20 cellular contexts compared by ENCODE assay signal in genomic region chr20:53202781-53203180, GRCh38.
DNase-seq lines count a peak whose midpoint lies in the region; ATAC-seq and TF ChIP-seq lines count a peak whose summit lies in the region.
"Had no signal": no experiment of that assay in that cellular context is flagged by ENCODE, and none has a peak within 500 bp of the region (broad histone marks: within the 10 kb centered on the region; RNA-seq: fewer than 3 reads in every experiment).

No MANE protein-coding gene starts in this region.

- no peak overlapping the region for H3K4me3 Mint-ChIP-seq in activated CD4-positive, alpha-beta T cell treated with anti-CD3 and anti-CD28 coated beads for 36 hours
- no peak overlapping the region for H3K4me3 Mint-ChIP-seq in activated CD4-positive, alpha-beta T cell treated with anti-CD3 and anti-CD28 coated beads, Interleukin-2, amount 10 ng/mL, durations not matched to agents 7 days and 5 days
- H3K4me3 Mint-ChIP-seq: stimulated activated effector memory CD8-positive, alpha-beta T cell treated with anti-CD3 and anti-CD28 coated beads, Interleukin-12 subunit alpha, Interleukin-12 subunit beta, amount 100 ng/mL, for 72 hours had no signal

- no peaks in the 10 kb centered on the region for H3K9me3 ChIP-seq in SK-N-SH
- H3K9me3 ChIP-seq: left ventricle myocardium inferior, transverse colon had no signal

- H3K27me3 Mint-ChIP-seq in activated CD4-positive, alpha-beta T cell treated with anti-CD3 and anti-CD28 coated beads for 36 hours: peaks cover 2% of the 10 kb centered on the region
- no peaks in the 10 kb centered on the region for H3K27me3 Mint-ChIP-seq in activated CD4-positive, alpha-beta T cell treated with anti-CD3 and anti-CD28 coated beads, Interleukin-2, amount 10 ng/mL, durations not matched to agents 7 days and 5 days

- no peak for TF ChIP-seq CTCF in foreskin keratinocyte (conservative IDR thresholded peaks at IDR 0.05)
- no peak for TF ChIP-seq CTCF in SK-N-SH (IDR thresholded peaks at IDR 0.05)

- no peak overlapping the region for H3K27ac Mint-ChIP-seq in activated CD4-positive, alpha-beta T cell treated with anti-CD3 and anti-CD28 coated beads for 36 hours
- H3K27ac Mint-ChIP-seq in activated CD4-positive, alpha-beta T cell treated with anti-CD3 and anti-CD28 coated beads, Interleukin-2, amount 10 ng/mL, durations not matched to agents 7 days and 5 days: no peak overlapping the region
- H3K27ac Mint-ChIP-seq: stimulated activated effector memory CD8-positive, alpha-beta T cell treated with anti-CD3 and anti-CD28 coated beads, Interleukin-12 subunit alpha, Interleukin-12 subunit beta, amount 100 ng/mL, for 72 hours had no signal

- DNase-seq in activated CD4-positive, alpha-beta T cell treated with anti-CD3 and anti-CD28 coated beads for 36 hours: no peak
- DNase-seq in activated CD4-positive, alpha-beta T cell treated with anti-CD3 and anti-CD28 coated beads, Interleukin-2, amount 10 ng/mL, durations not matched to agents 7 days and 5 days: no peak
- peak; percentile 27 for DNase-seq in DMS153 treated with DMSO at 0.1 percent for 48 hours (lab: John Stamatoyannopoulos, UW; ENCODE audit: unreplicated experiment)
- DNase-seq in RKO (ENCODE audit: low spot score): peak; percentile 30
- peak; percentile 34 to 56 for DNase-seq in foreskin keratinocyte
- DNase-seq in HCEC 1CT: no peak
- DNase-seq in SK-N-SH: no peak
- DNase-seq in H7: no peak
- DNase-seq: activated CD4-positive, alpha-beta T cell treated with anti-CD3 and anti-CD28 coated beads, Interleukin-2, amount 50 U/mL, for 1 hour; activated T-cell treated with anti-CD3 and anti-CD28 coated beads for 4 hours; DMS53; left ventricle myocardium inferior; NCI-H1417 treated with DMSO at 0.1 percent for 48 hours; NCI-H82; PC-9; stimulated activated CD4-positive, alpha-beta T cell treated with anti-CD3 and anti-CD28 coated beads, Interleukin-12 subunit alpha, Interleukin-12 subunit beta, amount 100 ng/mL, for 4 hours; T1000; transverse colon had no signal

- no peaks in the 10 kb centered on the region for H3K36me3 Mint-ChIP-seq in activated CD4-positive, alpha-beta T cell treated with anti-CD3 and anti-CD28 coated beads for 36 hours (ENCODE audit: low read depth)
- H3K36me3 Mint-ChIP-seq in activated CD4-positive, alpha-beta T cell treated with anti-CD3 and anti-CD28 coated beads, Interleukin-2, amount 10 ng/mL, durations not matched to agents 7 days and 5 days (ENCODE audit: low read depth): no peaks in the 10 kb centered on the region
- H3K36me3 Mint-ChIP-seq: stimulated activated effector memory CD8-positive, alpha-beta T cell treated with anti-CD3 and anti-CD28 coated beads, Interleukin-12 subunit alpha, Interleukin-12 subunit beta, amount 100 ng/mL, for 72 hours had no signal

- POLR2A ChIA-PET in activated CD4-positive, alpha-beta T cell treated with anti-CD3 and anti-CD28 coated beads for 36 hours (lab: Charles Lee): interaction anchor here (0.6 to 0.9 kb wide), 2 partner anchors 14 to 56 kb away, joined by 4 read pairs; no protein-coding TSS in a partner anchor
- POLR2A ChIA-PET in activated CD4-positive, alpha-beta T cell treated with anti-CD3 and anti-CD28 coated beads, Interleukin-2, amount 10 ng/mL, durations not matched to agents 7 days and 5 days (lab: Charles Lee): no interaction called here
- POLR2A ChIA-PET in SK-N-SH (lab: Yijun Ruan, JAX): no interaction called here

- TF ChIP-seq RAD21 in SK-N-SH (IDR thresholded peaks at IDR 0.05; ENCODE audit: low read length): no peak

- H3K4me1 Mint-ChIP-seq in activated CD4-positive, alpha-beta T cell treated with anti-CD3 and anti-CD28 coated beads for 36 hours: peaks cover 21% of the 10 kb centered on the region
- peaks cover 4% of the 10 kb centered on the region for H3K4me1 Mint-ChIP-seq in activated CD4-positive, alpha-beta T cell treated with anti-CD3 and anti-CD28 coated beads, Interleukin-2, amount 10 ng/mL, durations not matched to agents 7 days and 5 days

- CTCF ChIA-PET in activated CD4-positive, alpha-beta T cell treated with anti-CD3 and anti-CD28 coated beads for 36 hours (lab: Charles Lee): no interaction called here
- CTCF ChIA-PET in activated CD4-positive, alpha-beta T cell treated with anti-CD3 and anti-CD28 coated beads, Interleukin-2, amount 10 ng/mL, durations not matched to agents 7 days and 5 days (lab: Charles Lee): interaction anchor here (0.6 to 0.7 kb wide), 3 partner anchors 106 to 813 kb away, joined by 3 to 4 read pairs (median 3); no protein-coding TSS in a partner anchor
- CTCF ChIA-PET in SK-N-SH (lab: Yijun Ruan, JAX): interaction anchor here (0.9 to 1.1 kb wide), 2 partner anchors 10 to 13 kb away, joined by 3 read pairs; no protein-coding TSS in a partner anchor

- TF ChIP-seq EP300 in SK-N-SH (IDR thresholded peaks at IDR 0.05; ENCODE audit: borderline replicate concordance in 1 of 2, low read depth in 1 of 2, low read length in 1 of 2): no peak

- H3F3A ChIP-seq in SK-N-SH (replicated peaks; ENCODE audit: insufficient read depth): no peaks in the 10 kb centered on the region

- H2AFZ ChIP-seq in SK-N-SH (ENCODE audit: low read depth): no peak overlapping the region
- H2AFZ ChIP-seq: PC-9 had no signal

- no peak overlapping the region for H3K4me3 ChIP-seq in SK-N-SH (ENCODE audit: low read depth in 2 of 2, low read length in 1 of 2)
- no peak overlapping the region for H3K4me3 ChIP-seq in H7 (ENCODE audit: insufficient read depth, low read depth, low read length)
- H3K4me3 ChIP-seq: left ventricle myocardium inferior, PC-9, SK-N-MC, transverse colon had no signal

- H3K4me1 ChIP-seq in foreskin keratinocyte (no peaks in the 10 kb centered on the region), SK-N-SH (ENCODE audit: control insufficient read depth in 1 of 2, insufficient read depth in 2 of 2, low read depth in 1 of 2, low read length in 1 of 2) (no peaks in the 10 kb centered on the region)
- H3K4me1 ChIP-seq: left ventricle myocardium inferior, transverse colon had no signal

- no peaks in the 10 kb centered on the region for H3K9me2 ChIP-seq in SK-N-SH

- no peak overlapping the region for H3K4me2 ChIP-seq in SK-N-SH
- H3K4me2 ChIP-seq: PC-9 had no signal

- intact Hi-C loops in activated CD4-positive, alpha-beta T cell treated with anti-CD3 and anti-CD28 coated beads for 36 hours (cut with DNase I, micrococcal nuclease): loop anchor here in 1 of 2 experiments (5.0 kb wide), 1 partner anchor 230 kb away; the partner anchor contains the start of gene TSHZ2

- WGBS in SK-N-SH (ENCODE audit: low lambda C conversion rate): 71% methylated on average over 3 of the region's 3 CpGs

- H3K27me3 ChIP-seq in foreskin keratinocyte: no peaks in the 10 kb centered on the region
- no peaks in the 10 kb centered on the region for H3K27me3 ChIP-seq in SK-N-SH (ENCODE audit: insufficient read depth)
- no peaks in the 10 kb centered on the region for H3K27me3 ChIP-seq in H7 (ENCODE audit: control insufficient read depth, insufficient read depth, low read length)
- H3K27me3 ChIP-seq: transverse colon had no signal

- H3K79me2 ChIP-seq in SK-N-SH (ENCODE audit: insufficient read depth): no peaks in the 10 kb centered on the region

- H3K36me3 ChIP-seq in SK-N-SH (replicated peaks in 1 of 2; ENCODE audit: control insufficient read depth in 1 of 2, insufficient read depth in 2 of 2, low read length in 1 of 2) (no peaks in the 10 kb centered on the region), H7 (replicated peaks; ENCODE audit: control insufficient read depth, insufficient read depth, low read length) (no peaks in the 10 kb centered on the region)
- H3K36me3 ChIP-seq: left ventricle myocardium inferior, transverse colon had no signal

- no peaks in the 10 kb centered on the region for H4K20me1 ChIP-seq in SK-N-SH (ENCODE audit: insufficient read depth)

- peak; percentile 97 for ATAC-seq in activated CD4-positive, alpha-beta T cell treated with anti-CD3 and anti-CD28 coated beads for 36 hours
- ATAC-seq in foreskin keratinocyte: peak; percentile 88
- ATAC-seq: stimulated activated effector memory CD8-positive, alpha-beta T cell treated with anti-CD3 and anti-CD28 coated beads, Interleukin-12 subunit alpha, Interleukin-12 subunit beta, amount 100 ng/mL, for 72 hours had no signal

- H3K27ac ChIP-seq in foreskin keratinocyte: no peak overlapping the region
- H3K27ac ChIP-seq in SK-N-SH (ENCODE audit: low read depth in 2 of 2, low read length in 1 of 2): no peak overlapping the region
- H3K27ac ChIP-seq: left ventricle myocardium inferior, PC-9, SK-N-MC, transverse colon had no signal

- no peaks in the 10 kb centered on the region for H3K9me3 Mint-ChIP-seq in activated CD4-positive, alpha-beta T cell treated with anti-CD3 and anti-CD28 coated beads for 36 hours (ENCODE audit: low read depth)
- no peaks in the 10 kb centered on the region for H3K9me3 Mint-ChIP-seq in activated CD4-positive, alpha-beta T cell treated with anti-CD3 and anti-CD28 coated beads, Interleukin-2, amount 10 ng/mL, durations not matched to agents 7 days and 5 days
- H3K9me3 Mint-ChIP-seq: stimulated activated effector memory CD8-positive, alpha-beta T cell treated with anti-CD3 and anti-CD28 coated beads, Interleukin-12 subunit alpha, Interleukin-12 subunit beta, amount 100 ng/mL, for 72 hours had no signal

- H3K9ac ChIP-seq in SK-N-SH: no peak overlapping the region

TF ChIP-seq in SK-N-SH, 30 proteins besides CTCF, POLR2A, EP300 and RAD21 (continues in another document):
- TF ChIP-seq, protein P1, sequence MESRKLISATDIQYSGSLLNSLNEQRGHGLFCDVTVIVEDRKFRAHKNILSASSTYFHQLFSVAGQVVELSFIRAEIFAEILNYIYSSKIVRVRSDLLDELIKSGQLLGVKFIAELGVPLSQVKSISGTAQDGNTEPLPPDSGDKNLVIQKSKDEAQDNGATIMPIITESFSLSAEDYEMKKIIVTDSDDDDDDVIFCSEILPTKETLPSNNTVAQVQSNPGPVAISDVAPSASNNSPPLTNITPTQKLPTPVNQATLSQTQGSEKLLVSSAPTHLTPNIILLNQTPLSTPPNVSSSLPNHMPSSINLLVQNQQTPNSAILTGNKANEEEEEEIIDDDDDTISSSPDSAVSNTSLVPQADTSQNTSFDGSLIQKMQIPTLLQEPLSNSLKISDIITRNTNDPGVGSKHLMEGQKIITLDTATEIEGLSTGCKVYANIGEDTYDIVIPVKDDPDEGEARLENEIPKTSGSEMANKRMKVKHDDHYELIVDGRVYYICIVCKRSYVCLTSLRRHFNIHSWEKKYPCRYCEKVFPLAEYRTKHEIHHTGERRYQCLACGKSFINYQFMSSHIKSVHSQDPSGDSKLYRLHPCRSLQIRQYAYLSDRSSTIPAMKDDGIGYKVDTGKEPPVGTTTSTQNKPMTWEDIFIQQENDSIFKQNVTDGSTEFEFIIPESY (IDR thresholded peaks at IDR 0.05; ENCODE audit: borderline replicate concordance, low read depth): no peak
- TF ChIP-seq JUND (IDR thresholded peaks at IDR 0.05) (no peak), EZH2phosphoT487 (IDR thresholded peaks at IDR 0.05; ENCODE audit: borderline replicate concordance, low read depth) (no peak), RXRA (IDR thresholded peaks at IDR 0.05; ENCODE audit: borderline replicate concordance, low read depth) (no peak)

Comparison
In these comparisons a context has a peak if more than half of its experiments do, and no peak if none do; other contexts are left out.
1. DNase-seq: peak in DMS153 treated with DMSO at 0.1 percent for 48 hours (single experiment), RKO (single experiment) and foreskin keratinocyte (2 of 2); none in activated CD4-positive, alpha-beta T cell treated with anti-CD3 and anti-CD28 coated beads for 36 hours (single experiment), activated CD4-positive, alpha-beta T cell treated with anti-CD3 and anti-CD28 coated beads, Interleukin-2, amount 10 ng/mL, durations not matched to agents 7 days and 5 days (single experiment), HCEC 1CT (single experiment), SK-N-SH (single experiment) and H7 (single experiment).